11 cellular contexts compared by ENCODE assay signal in genomic region chr18:65751145-65752085, GRCh38. TPM values are rescaled to one million over a fixed set of nuclear protein-coding genes. Genes with fewer than 3 reads are reported as not detected.
DNase-seq lines count a peak whose midpoint lies in the region; ATAC-seq and TF ChIP-seq lines count a peak whose summit lies in the region.
"Had no signal": no experiment of that assay in that cellular context is flagged by ENCODE, and none has a peak within 500 bp of the region (broad histone marks: within the 10 kb centered on the region; RNA-seq: fewer than 3 reads in every experiment).

No MANE protein-coding gene starts in this region.

- H3K4me3 ChIP-seq in IMR-90 (ENCODE audit: insufficient read depth, low read depth, low read length) = no peak overlapping the region
- peak overlapping the region; percentile 89 for H3K4me3 ChIP-seq in PC-3 (ENCODE audit: low read length)
- peak overlapping the region; percentile 92 for H3K4me3 ChIP-seq in iPS-15b (ENCODE audit: low read depth, low read length)
- H3K4me3 ChIP-seq in skeletal muscle tissue (ENCODE audit: low read length in 3 of 3) = peak overlapping the region in 2 of 3 donors; percentile 43 to 45
- no peak overlapping the region for H3K4me3 ChIP-seq in HAP-1

- no peak overlapping the region for H3K27ac ChIP-seq in IMR-90 (ENCODE audit: insufficient read depth, low read length)
- no peak overlapping the region for H3K27ac ChIP-seq in PC-3 (ENCODE audit: low read length)
- H3K27ac ChIP-seq in skeletal muscle tissue (ENCODE audit: low read depth, low read length) = no peak overlapping the region

- BruUV-seq in IMR-90 (replicated peaks; lab: Mats Ljungman, UMichigan) = no TSS peak
- no TSS peak for BruUV-seq in PC-3 (replicated peaks; lab: Mats Ljungman, UMichigan)

- H3K79me1 ChIP-seq in IMR-90 (ENCODE audit: low read depth in 1 of 2, low read length in 2 of 2) = no peaks in the 10 kb centered on the region

- no peak overlapping the region for H3K4me3 Mint-ChIP-seq in activated CD4-positive, alpha-beta T cell treated with anti-CD3 and anti-CD28 coated beads for 36 hours

- no peaks in the 10 kb centered on the region for H3K36me3 Mint-ChIP-seq in activated CD4-positive, alpha-beta T cell treated with anti-CD3 and anti-CD28 coated beads for 36 hours (ENCODE audit: low read depth)

- POLR2A ChIA-PET in IMR-90 (lab: Charles Lee; ENCODE audit: unreplicated experiment) (no interaction called here), PC-3 (lab: Charles Lee; ENCODE audit: unreplicated experiment) (no interaction called here)
- POLR2A ChIA-PET in activated CD4-positive, alpha-beta T cell treated with anti-CD3 and anti-CD28 coated beads for 36 hours (lab: Charles Lee) = no interaction called here

- H4K20me1 ChIP-seq in IMR-90 (ENCODE audit: insufficient read depth, low read length) (no peaks in the 10 kb centered on the region), PC-3 (ENCODE audit: low read length) (no peaks in the 10 kb centered on the region)

- dilution Hi-C loops in IMR-90 (cut with HindIII; ENCODE audit: low sequenced_read_pairs, unreplicated experiment) = no loop called here

- H3K4me1 Mint-ChIP-seq in activated CD4-positive, alpha-beta T cell treated with anti-CD3 and anti-CD28 coated beads for 36 hours = no peaks in the 10 kb centered on the region

- H3K4me1 ChIP-seq in IMR-90 (ENCODE audit: control insufficient read depth, insufficient read depth, low read length) = no peaks in the 10 kb centered on the region
- H3K4me1 ChIP-seq in PC-3 (ENCODE audit: insufficient read depth, low read length) = peaks cover 54% of the 10 kb centered on the region
- H3K4me1 ChIP-seq in iPS-15b (ENCODE audit: control insufficient read depth, insufficient read depth, low read length) = peaks cover 4% of the 10 kb centered on the region
- H3K4me1 ChIP-seq in skeletal muscle tissue (ENCODE audit: control insufficient read depth in 3 of 3, insufficient read depth in 3 of 3, low read length in 3 of 3) = peaks cover 0 to 3% (median 0%) of the 10 kb centered on the region in 3 donors
- H3K4me1 ChIP-seq in HAP-1 = peaks cover 19% of the 10 kb centered on the region

- no peaks in the 10 kb centered on the region for H3F3A ChIP-seq in PC-3 (ENCODE audit: low read length, unreplicated experiment)

- no peak overlapping the region for H2AK5ac ChIP-seq in IMR-90 (ENCODE audit: low read depth, low read length)

- H3K36me3 ChIP-seq in IMR-90 (ENCODE audit: control insufficient read depth, insufficient read depth, low read length) = no peaks in the 10 kb centered on the region
- no peaks in the 10 kb centered on the region for H3K36me3 ChIP-seq in PC-3 (ENCODE audit: low read depth, low read length)
- no peaks in the 10 kb centered on the region for H3K36me3 ChIP-seq in iPS-15b (ENCODE audit: control insufficient read depth, insufficient read depth, low read length)
- no peaks in the 10 kb centered on the region for H3K36me3 ChIP-seq in skeletal muscle tissue (ENCODE audit: control insufficient read depth in 3 of 3, insufficient read depth in 3 of 3, low read length in 3 of 3)
- H3K36me3 ChIP-seq in HAP-1 (replicated peaks) = no peaks in the 10 kb centered on the region

- no peak overlapping the region for H2BK15ac ChIP-seq in IMR-90 (ENCODE audit: low read depth, low read length)

- H3K4me2 ChIP-seq in IMR-90 (ENCODE audit: low read depth, low read length) (no peak overlapping the region), PC-3 (ENCODE audit: low read length) (peak overlapping the region; percentile 98)

- no peak for TF ChIP-seq POLR2A in IMR-90 (IDR thresholded peaks at IDR 0.05; ENCODE audit: low read depth, low read length)

- H3K27me3 ChIP-seq in IMR-90 (ENCODE audit: control insufficient read depth, insufficient read depth, low read length) (no peaks in the 10 kb centered on the region), PC-3 (ENCODE audit: low read length) (no peaks in the 10 kb centered on the region), iPS-15b (ENCODE audit: control insufficient read depth, insufficient read depth, low read length) (peaks cover 39% of the 10 kb centered on the region), skeletal muscle tissue (ENCODE audit: control insufficient read depth in 3 of 3, insufficient read depth in 3 of 3, low read length in 3 of 3) (peaks cover 19 to 25% (median 21%) of the 10 kb centered on the region in 3 donors), HAP-1 (ENCODE audit: low read depth) (no peaks in the 10 kb centered on the region; the same call in 1 of the 2 replicates)

- peaks cover 43% of the 10 kb centered on the region for H3K79me2 ChIP-seq in PC-3 (ENCODE audit: low read length)

- H3K27ac Mint-ChIP-seq in activated CD4-positive, alpha-beta T cell treated with anti-CD3 and anti-CD28 coated beads for 36 hours = no peak overlapping the region

- H3K56ac ChIP-seq in IMR-90 (ENCODE audit: extremely low read depth, insufficient read depth, low read length) = no peak overlapping the region

- no peak overlapping the region for H4K91ac ChIP-seq in IMR-90 (ENCODE audit: insufficient read depth, low read depth, low read length)

- H2BK120ac ChIP-seq in IMR-90 (ENCODE audit: low read depth, low read length) = no peak overlapping the region

- H2BK5ac ChIP-seq in IMR-90 (ENCODE audit: low read depth, low read length, poor library complexity, severe bottlenecking) = no peak overlapping the region

- no peak overlapping the region for H3K18ac ChIP-seq in IMR-90 (ENCODE audit: low read depth, low read length)

- no peak for TF ChIP-seq RAD21 in IMR-90 (IDR thresholded peaks at IDR 0.05; ENCODE audit: low read length)

- no peak overlapping the region for H3K23ac ChIP-seq in IMR-90 (ENCODE audit: low read depth, low read length)

- TF ChIP-seq CTCF in IMR-90 (conservative IDR thresholded peaks at IDR 0.05; ENCODE audit: low read depth, low read length) (no peak), PC-3 (conservative IDR thresholded peaks at IDR 0.05; ENCODE audit: low read depth, low read length) (no peak)

- H3K9me2 ChIP-seq in PC-3 (replicated peaks; ENCODE audit: low read length) = no peaks in the 10 kb centered on the region

- H2BK20ac ChIP-seq in IMR-90 (ENCODE audit: low read depth, low read length) = no peak overlapping the region

- H3K9ac ChIP-seq in IMR-90 (ENCODE audit: low read depth, low read length) (no peak overlapping the region), PC-3 (ENCODE audit: low read length) (peak overlapping the region; percentile 48), iPS-15b (ENCODE audit: low read depth, low read length) (no peak overlapping the region), skeletal muscle tissue (ENCODE audit: low read depth in 1 of 3, low read length in 3 of 3) (no peak overlapping the region)

- H3K9me3 Mint-ChIP-seq in activated CD4-positive, alpha-beta T cell treated with anti-CD3 and anti-CD28 coated beads for 36 hours (ENCODE audit: low read depth) = peaks cover 5% of the 10 kb centered on the region

- H2AK9ac ChIP-seq in IMR-90 (replicated peaks; ENCODE audit: low read depth, low read length, poor library complexity) = no peak overlapping the region

- H3K9me3 ChIP-seq in IMR-90 (ENCODE audit: control insufficient read depth, insufficient read depth, low read length) (peaks cover 8% of the 10 kb centered on the region; the same call in 1 of the 2 replicates), PC-3 (ENCODE audit: low read length) (no peaks in the 10 kb centered on the region), iPS-15b (ENCODE audit: control insufficient read depth, insufficient read depth, low read length) (no peaks in the 10 kb centered on the region), skeletal muscle tissue (ENCODE audit: control insufficient read depth in 3 of 3, low read length in 3 of 3) (no peaks in the 10 kb centered on the region), HAP-1 (peaks cover 4% of the 10 kb centered on the region; the same call in 1 of the 2 replicates)

- ATAC-seq in IMR-90 (ENCODE audit: low read depth) = no peak
- ATAC-seq in PC-3 = peak; percentile 27
- ATAC-seq in activated CD4-positive, alpha-beta T cell treated with anti-CD3 and anti-CD28 coated beads for 36 hours = no peak

- in situ Hi-C loops in IMR-90 (cut with MboI; ENCODE audit: low sequenced_read_pairs) (no loop called here), HAP-1 (cut with MboI; ENCODE audit: low sequenced_read_pairs) (no loop called here)

- CTCF ChIA-PET in IMR-90 (lab: Yijun Ruan, JAX) (no interaction called here), PC-3 (lab: Charles Lee) (no interaction called here)
- CTCF ChIA-PET in activated CD4-positive, alpha-beta T cell treated with anti-CD3 and anti-CD28 coated beads for 36 hours (lab: Charles Lee) = no interaction called here

- WGBS in IMR-90 (ENCODE audit: extremely low coverage in 2 of 2, insufficient read length in 1 of 2), 2 experiments = 2% methylated on average over 6 of the region's 42 CpGs; no CpG with 5 or more reads in 1 of the 2 experiments

- intact Hi-C loops in IMR-90 (cut with micrococcal nuclease) (no loop called here), PC-3 (cut with micrococcal nuclease) (loop anchor here (5.0 kb wide), 2 partner anchors 309 to 534 kb away; no protein-coding TSS in a partner anchor), posterior vena cava (cut with DNase I) (no loop called here)
- intact Hi-C loops in activated CD4-positive, alpha-beta T cell treated with anti-CD3 and anti-CD28 coated beads for 36 hours (cut with DNase I, micrococcal nuclease) = loop anchor here in 1 of 2 experiments (10.0 kb wide), 1 partner anchor 1717 kb away; no protein-coding TSS in a partner anchor

- H3K9me1 ChIP-seq in IMR-90 (ENCODE audit: insufficient read depth, low read length) = no peaks in the 10 kb centered on the region

- no peak overlapping the region for H4K8ac ChIP-seq in IMR-90 (ENCODE audit: low read depth in 2 of 2, low read length in 2 of 2)

- no peak overlapping the region for H4K5ac ChIP-seq in IMR-90 (ENCODE audit: low read depth, low read length)

- no peak overlapping the region for H3K14ac ChIP-seq in IMR-90 (replicated peaks; ENCODE audit: low read depth, low read length)

- DNase-seq in IMR-90 = no peak
- DNase-seq in PC-3 = no peak
- no peak for DNase-seq in posterior vena cava (ENCODE audit: low spot score)
- no peak for DNase-seq in activated CD4-positive, alpha-beta T cell treated with anti-CD3 and anti-CD28 coated beads for 36 hours
- no peak for DNase-seq in cerebellar nuclear complex (lab: John Stamatoyannopoulos, UW)
- no peak for DNase-seq in HAP-1 (ENCODE audit: low spot score in 2 of 2)
- DNase-seq: NCI-H187 treated with DMSO at 0.1 percent for 48 hours had no signal

- H2AFZ ChIP-seq in IMR-90 (replicated peaks; ENCODE audit: low read length, poor library complexity) (peak overlapping the region; percentile 32), PC-3 (ENCODE audit: low read length) (peak overlapping the region; percentile 96)

- H3K27me3 Mint-ChIP-seq in activated CD4-positive, alpha-beta T cell treated with anti-CD3 and anti-CD28 coated beads for 36 hours = peaks cover 17% of the 10 kb centered on the region

- no peak overlapping the region for H3K4ac ChIP-seq in IMR-90 (ENCODE audit: low read depth, low read length)

RNA-seq across cellular contexts. Expression of gene CDH7, which starts 0.6 kb away (rescaled TPM):
- total RNA-seq in IMR-90 (2012; rRNA removed) (not detected in 2 replicates), PC-3 (2014; rRNA removed) (6.1 and 7.3 TPM in 2 replicates), skeletal muscle tissue (0.52 TPM), posterior vena cava (not detected)
- polyA plus RNA-seq in IMR-90 (2012; rRNA removed) = not detected in 2 replicates
- not detected in 2 replicates for polyA plus RNA-seq in IMR-90 (2012; cell fraction: cytosol; rRNA removed)
- not detected in 2 replicates for polyA plus RNA-seq in IMR-90 (2012; cell fraction: nucleus; rRNA removed; ENCODE audit: low replicate concordance)
- not detected for total RNA-seq in activated CD4-positive, alpha-beta T cell treated with anti-CD3 and anti-CD28 coated beads for 36 hours
- total RNA-seq: pulmonary artery endothelial cell had no signal
- polyA plus RNA-seq: adipose tissue had no signal

Comparison
In these comparisons a context has a peak if more than half of its experiments do, and no peak if none do; other contexts are left out.
1. H3K4me3 ChIP-seq: peak in PC-3 (single experiment), iPS-15b (single experiment) and skeletal muscle tissue (2 of 3); none in IMR-90 (single experiment) and HAP-1 (single experiment).